In genomic region chr6:5059036-5059896, GRCh38 we compare ENCODE assay signal across 2 cellular contexts.
TF ChIP-seq lines count a peak whose summit lies in the region.

No MANE protein-coding gene starts in this region.

TF ChIP-seq in HepG2, 621 proteins besides CTCF, POLR2A, EP300 and RAD21 (continues in another document):
- TF ChIP-seq ZNF414 (CRISPR knock-in tag; IDR thresholded peaks at IDR 0.05) (no peak; the same call in 1 of the 2 replicates), NR1H2 (CRISPR knock-in tag; IDR thresholded peaks at IDR 0.05; ENCODE audit: borderline replicate concordance, low read depth) (no peak), THAP11 (CRISPR knock-in tag; IDR thresholded peaks at IDR 0.05) (peak; percentile 64; the same call in 1 of the 2 replicates), HCFC1 (IDR thresholded peaks at IDR 0.05; ENCODE audit: low read depth, low read length) (no peak), POGK (CRISPR knock-in tag; conservative IDR thresholded peaks at IDR 0.05) (no peak), ZNF891 (CRISPR knock-in tag; IDR thresholded peaks at IDR 0.05) (no peak), NFIB (CRISPR knock-in tag; IDR thresholded peaks at IDR 0.05; ENCODE audit: borderline replicate concordance) (no peak), NFYC (CRISPR knock-in tag; IDR thresholded peaks at IDR 0.05) (no peak), PHF21A (CRISPR knock-in tag; IDR thresholded peaks at IDR 0.05) (peak; percentile 58; the same call in 1 of the 2 replicates), ZNF629 (CRISPR knock-in tag; conservative IDR thresholded peaks at IDR 0.05) (peak; percentile 51; the same call in 1 of the 2 replicates), SOX13 (IDR thresholded peaks at IDR 0.05) (peak; percentile 75), SOX13 (CRISPR knock-in tag; conservative IDR thresholded peaks at IDR 0.05 in 1 of 2, IDR thresholded peaks at IDR 0.05 in 1 of 2) (peak in 1 of 2 experiments; percentile 90; a peak in 2 of 4 replicates), ATF4 (CRISPR knock-in tag; IDR thresholded peaks at IDR 0.05) (peak in 1 of 2 experiments; percentile 85; a peak in 2 of 4 replicates), ZNF260 (CRISPR knock-in tag; IDR thresholded peaks at IDR 0.05; ENCODE audit: borderline replicate concordance, low read depth) (no peak), TFAP4 (IDR thresholded peaks at IDR 0.05; ENCODE audit: borderline replicate concordance, low read depth) (peak; percentile 93), JDP2 (CRISPR knock-in tag; IDR thresholded peaks at IDR 0.05; ENCODE audit: borderline replicate concordance) (no peak), ZNF317 (CRISPR knock-in tag; IDR thresholded peaks at IDR 0.05) (peak; percentile 95), ZKSCAN5 (CRISPR knock-in tag; IDR thresholded peaks at IDR 0.05) (0 out of 2 replicates have a peak, but pooled peaks have one; percentile 52), ZBTB43 (CRISPR knock-in tag; conservative IDR thresholded peaks at IDR 0.05) (peak; percentile 90), RORA (CRISPR knock-in tag; IDR thresholded peaks at IDR 0.05) (no peak), ELF1 (CRISPR knock-in tag; IDR thresholded peaks at IDR 0.05) (no peak; the same call in 1 of the 2 replicates), ZNF207 (IDR thresholded peaks at IDR 0.05; ENCODE audit: borderline replicate concordance) (no peak), ZNF234 (CRISPR knock-in tag; conservative IDR thresholded peaks at IDR 0.05) (no peak), GFI1 (CRISPR knock-in tag; IDR thresholded peaks at IDR 0.05; ENCODE audit: borderline replicate concordance) (peak; percentile 50; the same call in 1 of the 2 replicates), ZNF136 (CRISPR knock-in tag; IDR thresholded peaks at IDR 0.05; ENCODE audit: low read depth) (0 out of 2 replicates have a peak, but pooled peaks have one; percentile 79), MIER2 (CRISPR knock-in tag; IDR thresholded peaks at IDR 0.05) (peak; percentile 67; the same call in 1 of the 2 replicates), ZNF850 (CRISPR knock-in tag; conservative IDR thresholded peaks at IDR 0.05) (no peak), HNF1B (CRISPR knock-in tag; IDR thresholded peaks at IDR 0.05) (peak; percentile 84)

TF ChIP-seq in GM12891, 5 proteins besides CTCF, POLR2A, EP300 and RAD21:
- no peak for TF ChIP-seq POLR2AphosphoS5 (IDR thresholded peaks at IDR 0.05; ENCODE audit: low read depth, low read length)
- TF ChIP-seq TAF1 (IDR thresholded peaks at IDR 0.05; ENCODE audit: low read depth, low read length) = no peak
- no peak for TF ChIP-seq PAX5 (IDR thresholded peaks at IDR 0.05; ENCODE audit: insufficient read depth, low read length, severe bottlenecking)
- TF ChIP-seq POU2F2 (IDR thresholded peaks at IDR 0.05; ENCODE audit: low read depth, low read length) = no peak
- no peak for TF ChIP-seq SPI1 (IDR thresholded peaks at IDR 0.05; ENCODE audit: low read depth, low read length)
